ENCODE assay signal across 18 cellular contexts in the genomic region with DNA sequence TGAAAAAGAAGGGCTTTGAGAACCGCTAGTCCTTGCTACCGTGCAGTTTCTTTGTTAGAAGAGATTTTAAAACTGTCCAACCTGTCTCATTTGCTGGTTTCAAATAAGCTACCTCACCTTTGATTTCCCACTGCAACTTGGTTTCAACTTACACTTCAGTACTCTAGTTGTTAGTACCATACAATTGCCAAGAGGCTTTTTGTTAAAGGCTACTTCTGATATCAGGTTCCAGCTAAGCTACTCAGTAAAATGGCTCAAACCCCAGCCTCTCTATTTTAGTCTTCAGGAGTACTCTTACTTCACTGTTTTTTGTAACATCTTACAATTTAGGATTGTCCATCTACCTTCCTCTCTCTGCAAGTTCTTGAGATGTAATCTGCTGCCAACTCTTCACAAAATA.
DNase-seq lines count a peak whose midpoint lies in the region; ATAC-seq and TF ChIP-seq lines count a peak whose summit lies in the region.
"Had no signal": no experiment of that assay in that cellular context is flagged by ENCODE, and none has a peak within 500 bp of the region (broad histone marks: within the 10 kb centered on the region; RNA-seq: fewer than 3 reads in every experiment).

No MANE protein-coding gene starts in this region.

- H3K4me1 Mint-ChIP-seq in activated T-helper 17 cell treated with anti-CD3 and anti-CD28 coated beads, Interleukin-2, amount 50 U/mL, for 72 hours, result no peaks in the 10 kb centered on the region

- no peak for TF ChIP-seq CTCF in gastrocnemius medialis (IDR thresholded peaks at IDR 0.05 in 4 of 5, conservative IDR thresholded peaks at IDR 0.05 in 1 of 5)

- no peak overlapping the region for H3K4me3 Mint-ChIP-seq in activated T-helper 17 cell treated with anti-CD3 and anti-CD28 coated beads, Interleukin-2, amount 50 U/mL, for 72 hours
- H3K4me3 Mint-ChIP-seq: CD4-positive, alpha-beta T cell; GM23338; T-helper 1 cell treated with Interleukin-12 subunit alpha and Interleukin-12 subunit beta and Interleukin-4 antibody, amounts not matched to agents 30 μg/mL and 1 μg/mL, for 36 hours had no signal

- in situ Hi-C loops in gastrocnemius medialis (cut with MboI; ENCODE audit: low sequenced_read_pairs in 4 of 4), result no loop called here

- DNase-seq in NCI-H510A treated with DMSO at 0.1 percent for 48 hours (lab: John Stamatoyannopoulos, UW), result peak; percentile 53
- no peak for DNase-seq in NCI-H510A (lab: John Stamatoyannopoulos, UW)
- DNase-seq in NCI-H1436 treated with DMSO at 0.1 percent for 48 hours (lab: John Stamatoyannopoulos, UW), result peak; percentile 32
- DNase-seq in gastrocnemius medialis, result no peak
- DNase-seq: Calu3; CD4-positive, alpha-beta T cell; GF-D8; KBM-7; NCI-H1048; NCI-H748 treated with DMSO at 0.1 percent for 48 hours; Right ventricle myocardium superior had no signal

- no peak for TF ChIP-seq POLR2A in gastrocnemius medialis (IDR thresholded peaks at IDR 0.05)

- no peak for ATAC-seq in activated T-helper 17 cell treated with anti-CD3 and anti-CD28 coated beads, Interleukin-2, amount 50 U/mL, for 72 hours (replicated peaks)
- ATAC-seq in gastrocnemius medialis, result peak; percentile 72
- no peak for ATAC-seq in HG03039 (IDR thresholded peaks at IDR 0.05; ENCODE audit: unreplicated experiment)
- no peak for ATAC-seq in GM21423 (IDR thresholded peaks at IDR 0.05; ENCODE audit: unreplicated experiment)
- ATAC-seq: GM23338, Panc1, SK-N-SH treated with all-trans-retinoic acid at 6 μM for 48 hours had no signal

- no peaks in the 10 kb centered on the region for H3K27me3 ChIP-seq in gastrocnemius medialis

- H3K27me3 Mint-ChIP-seq in activated T-helper 17 cell treated with anti-CD3 and anti-CD28 coated beads, Interleukin-2, amount 50 U/mL, for 72 hours, result no peaks in the 10 kb centered on the region
- H3K27me3 Mint-ChIP-seq: CD4-positive, alpha-beta T cell had no signal

- intact Hi-C loops in gastrocnemius medialis (cut with DNase I; ENCODE audit: low total_unique reads), result no loop called here

- H3K36me3 Mint-ChIP-seq in activated T-helper 17 cell treated with anti-CD3 and anti-CD28 coated beads, Interleukin-2, amount 50 U/mL, for 72 hours (ENCODE audit: low read depth), result peaks cover 76% of the 10 kb centered on the region

- H3K27ac ChIP-seq in gastrocnemius medialis, result peak overlapping the region in 1 of 4 donors; percentile 7

- peak overlapping the region; percentile 65 for H3K27ac Mint-ChIP-seq in activated T-helper 17 cell treated with anti-CD3 and anti-CD28 coated beads, Interleukin-2, amount 50 U/mL, for 72 hours
- H3K27ac Mint-ChIP-seq: GM23338; T-helper 1 cell treated with Interleukin-12 subunit alpha and Interleukin-12 subunit beta and Interleukin-4 antibody, amounts not matched to agents 30 μg/mL and 1 μg/mL, for 36 hours had no signal

- H3K36me3 ChIP-seq in gastrocnemius medialis, result peaks cover 0 to 31% of the 10 kb centered on the region in 2 donors

- H3K4me3 ChIP-seq in gastrocnemius medialis, result no peak overlapping the region
- H3K4me3 ChIP-seq: GM23338 had no signal

- H3K9me3 Mint-ChIP-seq in activated T-helper 17 cell treated with anti-CD3 and anti-CD28 coated beads, Interleukin-2, amount 50 U/mL, for 72 hours, result no peaks in the 10 kb centered on the region
- H3K9me3 Mint-ChIP-seq: CD4-positive, alpha-beta T cell; GM23338; T-helper 1 cell treated with Interleukin-12 subunit alpha and Interleukin-12 subunit beta and Interleukin-4 antibody, amounts not matched to agents 30 μg/mL and 1 μg/mL, for 36 hours had no signal

- H3K9me3 ChIP-seq in gastrocnemius medialis, result no peaks in the 10 kb centered on the region

- H3K4me1 ChIP-seq in gastrocnemius medialis, result peaks cover 14 to 22% of the 10 kb centered on the region in 2 donors

Comparison
In these comparisons a context has a peak if more than half of its experiments do, and no peak if none do; other contexts are left out.
1. DNase-seq: peak in NCI-H510A treated with DMSO at 0.1 percent for 48 hours (single experiment) and NCI-H1436 treated with DMSO at 0.1 percent for 48 hours (single experiment); none in NCI-H510A (single experiment) and gastrocnemius medialis (0 of 2).
2. ATAC-seq: peak in gastrocnemius medialis (2 of 2); none in activated T-helper 17 cell treated with anti-CD3 and anti-CD28 coated beads, Interleukin-2, amount 50 U/mL, for 72 hours (single experiment), HG03039 (single experiment) and GM21423 (single experiment).